Comparison of ENCODE assay signal across 1 cellular context in genomic region chr11:130159657-130160459, GRCh38.
A peak's percentile ranks its signal among the peaks of the same experiment; 100 is the strongest.
TF ChIP-seq lines count a peak whose summit lies in the region.

ST14 (plus strand) TSS chr11:130159782; CDS start chr11:130159980, 198 bp downstream.

TF ChIP-seq in WTC11, 78 proteins besides CTCF, POLR2A, EP300 and RAD21 (continued from another document):
- TF ChIP-seq, protein P1, sequence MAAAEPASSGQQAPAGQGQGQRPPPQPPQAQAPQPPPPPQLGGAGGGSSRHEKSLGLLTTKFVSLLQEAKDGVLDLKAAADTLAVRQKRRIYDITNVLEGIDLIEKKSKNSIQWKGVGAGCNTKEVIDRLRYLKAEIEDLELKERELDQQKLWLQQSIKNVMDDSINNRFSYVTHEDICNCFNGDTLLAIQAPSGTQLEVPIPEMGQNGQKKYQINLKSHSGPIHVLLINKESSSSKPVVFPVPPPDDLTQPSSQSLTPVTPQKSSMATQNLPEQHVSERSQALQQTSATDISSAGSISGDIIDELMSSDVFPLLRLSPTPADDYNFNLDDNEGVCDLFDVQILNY (CRISPR knock-in tag; IDR thresholded peaks at IDR 0.05), result peak; percentile 72; the same call in 1 of the 2 replicates
- no peak for TF ChIP-seq FOXK1 (CRISPR knock-in tag; IDR thresholded peaks at IDR 0.05)
- no peak for TF ChIP-seq GRHL2 (CRISPR knock-in tag; IDR thresholded peaks at IDR 0.05; ENCODE audit: insufficient replicate concordance, severe bottlenecking)
- TF ChIP-seq ZNF423 (CRISPR knock-in tag; IDR thresholded peaks at IDR 0.05), result peak; percentile 38; the same call in 1 of the 2 replicates
- 0 out of 2 replicates have a peak, but pooled peaks have one; percentile 26 for TF ChIP-seq CREM (CRISPR knock-in tag; IDR thresholded peaks at IDR 0.05)
- no peak for TF ChIP-seq NR2C2 (CRISPR knock-in tag; IDR thresholded peaks at IDR 0.05)
- no peak for TF ChIP-seq IRF2 (CRISPR knock-in tag; IDR thresholded peaks at IDR 0.05; ENCODE audit: borderline replicate concordance, low read depth)
- TF ChIP-seq ZNF512 (CRISPR knock-in tag; IDR thresholded peaks at IDR 0.05; ENCODE audit: borderline replicate concordance), result no peak
- no peak for TF ChIP-seq TEAD1 (CRISPR knock-in tag; IDR thresholded peaks at IDR 0.05)
TF ChIP-seq in WTC11: peak in this region for 7.
